1 cellular context compared by ENCODE assay signal in the genomic region with DNA sequence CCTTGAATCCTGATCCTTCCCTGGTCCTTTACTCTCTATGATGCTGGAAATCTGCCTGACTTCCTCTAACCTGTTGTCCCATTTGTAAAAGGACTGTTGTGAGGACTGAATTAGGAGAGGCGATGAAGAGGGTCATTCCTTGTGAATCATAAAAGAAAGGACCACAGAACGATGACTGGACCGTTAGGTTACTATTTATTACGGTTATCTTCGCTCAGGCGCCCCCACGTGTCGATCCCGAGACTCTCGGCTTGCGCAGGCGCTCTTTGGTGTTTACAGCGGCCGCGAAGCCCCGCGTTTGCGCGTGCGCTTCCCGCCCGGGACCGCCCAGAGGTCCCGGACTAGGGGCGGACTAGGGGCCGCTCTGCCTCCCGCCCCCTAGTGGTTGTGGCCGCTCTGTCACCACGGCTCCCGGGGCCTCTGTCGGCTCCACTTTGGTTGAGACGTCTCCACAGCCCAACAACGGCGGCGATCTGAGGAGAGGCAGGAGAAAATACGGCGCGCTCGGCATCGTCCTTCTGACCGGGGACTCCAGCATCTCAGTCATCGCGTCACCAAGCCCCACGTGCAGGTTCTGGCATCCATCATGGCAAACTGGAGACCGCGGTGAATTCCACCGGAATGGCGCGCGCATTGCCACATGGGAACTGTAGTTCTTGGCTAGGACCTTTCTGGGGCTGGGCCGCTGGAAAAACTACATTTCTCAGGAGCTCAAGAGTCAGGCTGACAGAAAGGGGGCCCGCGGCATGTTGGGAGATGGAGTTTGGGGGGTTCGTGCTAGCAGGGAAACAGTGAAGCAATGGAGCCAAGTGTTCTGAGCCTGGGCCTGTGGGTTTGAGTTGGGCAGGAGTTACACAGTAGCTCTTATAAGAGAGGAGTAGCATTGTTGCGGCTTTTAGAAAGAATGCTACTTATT.
A peak's percentile ranks its signal among the peaks of the same experiment; 100 is the strongest.
TF ChIP-seq lines count a peak whose summit lies in the region.

Gene STARD10, minus strand, starts transcription at position 596 of the 916 bp plus-strand sequence. CDS start 12,866 bp downstream, outside the sequence.

TF ChIP-seq in GM12878, 131 proteins besides CTCF, POLR2A, EP300 and RAD21 (continued from another document and continues in another):
- TF ChIP-seq CEBPZ (IDR thresholded peaks at IDR 0.05; ENCODE audit: low read depth, low read length) = no peak
- TF ChIP-seq WRNIP1 (IDR thresholded peaks at IDR 0.05; ENCODE audit: borderline replicate concordance, low read depth, low read length) = no peak
- peak; percentile 84; the same call in 1 of the 2 replicates for TF ChIP-seq CBFB (IDR thresholded peaks at IDR 0.05; ENCODE audit: low read depth)
- TF ChIP-seq YY1 (IDR thresholded peaks at IDR 0.05; ENCODE audit: low read depth, low read length) = peak; percentile 95
- TF ChIP-seq CBX5 (IDR thresholded peaks at IDR 0.05; ENCODE audit: low read depth) = 0 out of 2 replicates have a peak, but pooled peaks have one; percentile 24
- TF ChIP-seq CREB1 (IDR thresholded peaks at IDR 0.05; ENCODE audit: low read depth) = peak; percentile 74
- no peak for TF ChIP-seq HDAC6 (IDR thresholded peaks at IDR 0.05; ENCODE audit: unreplicated experiment)
- peak; percentile 92 for TF ChIP-seq LARP7 (IDR thresholded peaks at IDR 0.05)
- TF ChIP-seq PAX5 (IDR thresholded peaks at IDR 0.05; ENCODE audit: borderline replicate concordance, low read depth, low read length) = peak; percentile 17; the same call in 1 of the 2 replicates
- TF ChIP-seq, protein P1, sequence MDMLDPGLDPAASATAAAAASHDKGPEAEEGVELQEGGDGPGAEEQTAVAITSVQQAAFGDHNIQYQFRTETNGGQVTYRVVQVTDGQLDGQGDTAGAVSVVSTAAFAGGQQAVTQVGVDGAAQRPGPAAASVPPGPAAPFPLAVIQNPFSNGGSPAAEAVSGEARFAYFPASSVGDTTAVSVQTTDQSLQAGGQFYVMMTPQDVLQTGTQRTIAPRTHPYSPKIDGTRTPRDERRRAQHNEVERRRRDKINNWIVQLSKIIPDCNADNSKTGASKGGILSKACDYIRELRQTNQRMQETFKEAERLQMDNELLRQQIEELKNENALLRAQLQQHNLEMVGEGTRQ (IDR thresholded peaks at IDR 0.05; ENCODE audit: borderline replicate concordance, low read depth, low read length) = no peak; the same call in 1 of the 2 replicates
- TF ChIP-seq IRF3 (IDR thresholded peaks at IDR 0.05) = no peak
- peak; percentile 78; the same call in 1 of the 2 replicates for TF ChIP-seq TAF1 (IDR thresholded peaks at IDR 0.05; ENCODE audit: borderline replicate concordance, low read depth, low read length)
- no peak for TF ChIP-seq HSF1 (IDR thresholded peaks at IDR 0.05; ENCODE audit: low read depth, low read length)
- no peak for TF ChIP-seq ZZZ3 (IDR thresholded peaks at IDR 0.05; ENCODE audit: control insufficient read depth, insufficient read length, low read depth)
- TF ChIP-seq PAX8 (IDR thresholded peaks at IDR 0.05) = no peak
- no peak for TF ChIP-seq MYC (IDR thresholded peaks at IDR 0.05; ENCODE audit: insufficient read depth, insufficient read length, insufficient replicate concordance, low read length, severe bottlenecking)
- TF ChIP-seq BACH1 (IDR thresholded peaks at IDR 0.05; ENCODE audit: borderline replicate concordance) = peak; percentile 72
- TF ChIP-seq KDM1A (IDR thresholded peaks at IDR 0.05; ENCODE audit: borderline replicate concordance) = no peak
- TF ChIP-seq ATF7 (IDR thresholded peaks at IDR 0.05; ENCODE audit: low read depth) = peak; percentile 51
- TF ChIP-seq FOXM1 (IDR thresholded peaks at IDR 0.05; ENCODE audit: low read depth, low read length) = peak; percentile 40; the same call in 1 of the 2 replicates
- TF ChIP-seq KAT2A (conservative IDR thresholded peaks at IDR 0.05; ENCODE audit: control insufficient read depth, low read depth, low read length) = no peak
- peak; percentile 98 for TF ChIP-seq IKZF1 (conservative IDR thresholded peaks at IDR 0.05)
- peak; percentile 21; the same call in 1 of the 2 replicates for TF ChIP-seq SREBF2 (IDR thresholded peaks at IDR 0.05; ENCODE audit: low read length)
- no peak; a peak in 1 of 3 replicates for TF ChIP-seq EGR1 (IDR thresholded peaks at IDR 0.05; ENCODE audit: borderline replicate concordance in 1 of 2, low read depth in 2 of 2, low read length in 2 of 2)
- TF ChIP-seq SREBF1 (IDR thresholded peaks at IDR 0.05; ENCODE audit: low read length) = peak; percentile 47; the same call in 1 of the 2 replicates
- no peak for TF ChIP-seq ZBTB11 (CRISPR knock-in tag; IDR thresholded peaks at IDR 0.05)
- TF ChIP-seq SPI1 (IDR thresholded peaks at IDR 0.05; ENCODE audit: borderline replicate concordance, insufficient read depth, low read depth, low read length) = no peak
- TF ChIP-seq ZBTB40 (IDR thresholded peaks at IDR 0.05; ENCODE audit: borderline replicate concordance) = peak; percentile 78; the same call in 1 of the 2 replicates
- no peak for TF ChIP-seq RBBP5 (conservative IDR thresholded peaks at IDR 0.05)
- TF ChIP-seq PRDM15 (CRISPR knock-in tag; IDR thresholded peaks at IDR 0.05) = no peak
- no peak for TF ChIP-seq RFX5 (IDR thresholded peaks at IDR 0.05; ENCODE audit: low read depth, low read length)
- no peak; the same call in 1 of the 2 replicates for TF ChIP-seq SMAD5 (IDR thresholded peaks at IDR 0.05; ENCODE audit: low read depth)
- peak; percentile 47; the same call in 1 of the 2 replicates for TF ChIP-seq PML (IDR thresholded peaks at IDR 0.05; ENCODE audit: low read length)
- no peak for TF ChIP-seq TBL1XR1 (IDR thresholded peaks at IDR 0.05; ENCODE audit: low read depth, low read length)
